In the genomic region with DNA sequence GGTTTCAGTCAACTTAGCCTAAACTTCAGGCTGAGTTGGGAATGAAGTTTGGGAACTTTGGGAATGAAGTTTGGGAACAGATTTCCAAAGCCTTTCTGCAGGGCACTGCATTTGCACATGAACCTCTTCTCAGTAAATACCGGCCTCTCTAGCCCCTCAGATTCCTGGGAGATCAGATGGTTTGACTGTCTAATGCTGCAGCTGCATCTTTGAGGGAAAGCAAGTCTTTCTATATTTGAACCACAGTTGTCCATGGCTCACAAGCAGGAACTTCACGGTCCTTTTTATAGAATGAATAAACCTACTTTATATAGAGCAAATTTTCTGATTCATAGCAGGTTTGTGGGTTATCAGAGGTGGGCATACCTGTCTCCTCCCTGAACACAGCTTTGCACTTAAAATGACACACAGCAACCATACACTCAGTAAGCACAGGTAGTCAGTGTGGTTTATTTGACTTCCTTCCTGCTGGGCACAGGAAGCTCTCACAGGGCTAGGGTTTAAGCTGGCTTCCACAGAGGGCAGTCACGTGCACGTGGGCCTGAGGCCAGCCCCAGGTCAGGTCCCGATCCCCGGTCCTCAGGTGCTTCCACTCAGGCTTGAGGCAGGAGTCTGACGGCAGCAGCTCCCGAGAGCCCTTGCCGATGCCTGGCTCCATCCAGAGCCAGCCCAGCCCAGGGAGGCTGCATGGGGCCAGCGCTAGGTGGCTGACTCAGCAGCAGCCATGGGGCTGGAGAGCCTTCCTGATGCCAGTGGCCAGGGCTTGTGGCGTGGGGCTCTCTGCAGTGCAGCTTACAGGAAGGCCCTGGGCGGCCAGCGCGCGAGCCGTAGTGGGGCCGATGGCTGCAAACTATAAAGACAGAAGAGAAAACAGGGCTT, we compare ENCODE assay signal across 19 cellular contexts. TPM values are rescaled to one million over a fixed set of nuclear protein-coding genes. Genes with fewer than 3 reads are reported as not detected.
DNase-seq lines count a peak whose midpoint lies in the region; ATAC-seq and TF ChIP-seq lines count a peak whose summit lies in the region.
"Had no signal": no experiment of that assay in that cellular context is flagged by ENCODE, and none has a peak within 500 bp of the region (broad histone marks: within the 10 kb centered on the region; RNA-seq: fewer than 3 reads in every experiment).

No MANE protein-coding gene starts in this region.

- H3K4me3 Mint-ChIP-seq in natural killer cell treated with Interleukin-12 subunit alpha and Interleukin-12 subunit beta and Interleukin-15 and Interleukin-18, amount 100 ng/mL, for 72 hours, result no peak overlapping the region
- H3K4me3 Mint-ChIP-seq: activated T-cell treated with anti-CD3 and anti-CD28 coated beads, Interleukin-2, amount 50 U/mL, for 4 hours had no signal

- H3K27me3 Mint-ChIP-seq in natural killer cell treated with Interleukin-12 subunit alpha and Interleukin-12 subunit beta and Interleukin-15 and Interleukin-18, amount 100 ng/mL, for 72 hours, result no peaks in the 10 kb centered on the region

- H3K9me2 ChIP-seq in MM.1S (replicated peaks; ENCODE audit: insufficient read depth, low read length), result no peaks in the 10 kb centered on the region

- ATAC-seq in natural killer cell treated with Interleukin-12 subunit alpha and Interleukin-12 subunit beta and Interleukin-15 and Interleukin-18, amount 100 ng/mL, for 72 hours, result peak; percentile 20 to 46
- no peak for ATAC-seq in GM18867 (IDR thresholded peaks at IDR 0.05; ENCODE audit: unreplicated experiment)
- ATAC-seq in HG02763 (IDR thresholded peaks at IDR 0.05; ENCODE audit: unreplicated experiment), result no peak

- H3K27ac Mint-ChIP-seq in natural killer cell treated with Interleukin-12 subunit alpha and Interleukin-12 subunit beta and Interleukin-15 and Interleukin-18, amount 100 ng/mL, for 72 hours, result peak overlapping the region in 1 of 2 donors; percentile 43

- H3K4me1 ChIP-seq in MM.1S (ENCODE audit: low read length) (peaks cover 21% of the 10 kb centered on the region), esophagus squamous epithelium (no peaks in the 10 kb centered on the region)
- H3K4me1 ChIP-seq: ascending aorta, esophagus muscularis mucosa had no signal

- H3K4me2 ChIP-seq in MM.1S (ENCODE audit: low read depth, low read length), result peak overlapping the region; percentile 41; the same call in 1 of the 2 replicates
- H3K4me2 ChIP-seq: smooth muscle cell had no signal

- H3K36me3 Mint-ChIP-seq in natural killer cell treated with Interleukin-12 subunit alpha and Interleukin-12 subunit beta and Interleukin-15 and Interleukin-18, amount 100 ng/mL, for 72 hours, result no peaks in the 10 kb centered on the region

- H3K27ac ChIP-seq in MM.1S (ENCODE audit: low read length) (peak overlapping the region; percentile 47; the same call in 1 of the 2 replicates), angular gyrus (ENCODE audit: low read depth, low read length) (peak overlapping the region; percentile 33), esophagus squamous epithelium (no peak overlapping the region)
- H3K27ac ChIP-seq: ascending aorta, C4-2B, esophagus muscularis mucosa, parathyroid adenoma had no signal

- no peaks in the 10 kb centered on the region for H3F3A ChIP-seq in MM.1S (ENCODE audit: insufficient read depth, low read length)

- H3K27me3 ChIP-seq in MM.1S (replicated peaks; ENCODE audit: insufficient read depth, low read length) (no peaks in the 10 kb centered on the region), esophagus squamous epithelium (no peaks in the 10 kb centered on the region)
- H3K27me3 ChIP-seq: ascending aorta, esophagus muscularis mucosa had no signal

- H4K20me1 ChIP-seq in MM.1S (ENCODE audit: insufficient read depth, low read length), result no peaks in the 10 kb centered on the region

- H3K36me3 ChIP-seq in MM.1S (replicated peaks; ENCODE audit: insufficient read depth, low read length), result no peaks in the 10 kb centered on the region; the same call in 1 of the 2 replicates
- peaks cover 0 to 46% (median 10%) of the 10 kb centered on the region in 3 donors for H3K36me3 ChIP-seq in esophagus squamous epithelium

- no peaks in the 10 kb centered on the region for H3K9me3 Mint-ChIP-seq in natural killer cell treated with Interleukin-12 subunit alpha and Interleukin-12 subunit beta and Interleukin-15 and Interleukin-18, amount 100 ng/mL, for 72 hours
- H3K9me3 Mint-ChIP-seq: activated T-cell treated with anti-CD3 and anti-CD28 coated beads, Interleukin-2, amount 50 U/mL, for 4 hours had no signal

- no peak for TF ChIP-seq POLR2A in esophagus squamous epithelium (IDR thresholded peaks at IDR 0.05)

- H2AFZ ChIP-seq in MM.1S (ENCODE audit: low read length), result peak overlapping the region; percentile 43
- H2AFZ ChIP-seq: parathyroid adenoma had no signal

- H3K4me1 Mint-ChIP-seq in natural killer cell treated with Interleukin-12 subunit alpha and Interleukin-12 subunit beta and Interleukin-15 and Interleukin-18, amount 100 ng/mL, for 72 hours (ENCODE audit: low read depth in 2 of 2), result peaks cover 13 to 22% of the 10 kb centered on the region in 2 donors

- intact Hi-C loops in esophagus squamous epithelium (cut with DNase I), result no loop called here

- no peaks in the 10 kb centered on the region for H3K9me3 ChIP-seq in MM.1S (replicated peaks; ENCODE audit: insufficient read depth, low read length)
- H3K9me3 ChIP-seq in esophagus squamous epithelium, result no peaks in the 10 kb centered on the region
- H3K9me3 ChIP-seq: ascending aorta, esophagus muscularis mucosa had no signal

- no peaks in the 10 kb centered on the region for H3K79me2 ChIP-seq in MM.1S (ENCODE audit: low read length)
- H3K79me2 ChIP-seq: parathyroid adenoma had no signal

- no peak overlapping the region for H3K9ac ChIP-seq in MM.1S (ENCODE audit: low read length)
- H3K9ac ChIP-seq: parathyroid adenoma had no signal

- 75 to 88% methylated on average over 2 to 4 of the region's 17 CpGs for WGBS in esophagus squamous epithelium, 2 donors

- H3K4me3 ChIP-seq in MM.1S (ENCODE audit: low read length) (no peak overlapping the region), esophagus squamous epithelium (no peak overlapping the region)
- H3K4me3 ChIP-seq: ascending aorta, esophagus muscularis mucosa, smooth muscle cell had no signal

- DNase-seq in DMS53 (lab: John Stamatoyannopoulos, UW), result peak; percentile 11
- peak; percentile 76 for DNase-seq in MM.1S
- no peak for DNase-seq in natural killer cell treated with Interleukin-12 subunit alpha and Interleukin-12 subunit beta and Interleukin-15 and Interleukin-18, amount 100 ng/mL, for 72 hours (ENCODE audit: low spot score)
- no peak for DNase-seq in esophagus squamous epithelium (lab: John Stamatoyannopoulos, UW)
- DNase-seq: activated T-cell treated with anti-CD3 and anti-CD28 coated beads, Interleukin-2, amount 50 U/mL, for 4 hours; head of caudate nucleus; NCI-H187 treated with DMSO at 0.1 percent for 48 hours; NCI-H524 treated with DMSO at 0.1 percent for 48 hours; SW 1271 had no signal

- TF ChIP-seq CTCF in MM.1S (IDR thresholded peaks at IDR 0.05; ENCODE audit: low read length), result no peak
- no peak for TF ChIP-seq CTCF in esophagus squamous epithelium (IDR thresholded peaks at IDR 0.05)

RNA-seq across cellular contexts. Expression of gene MMP21, which starts 12.8 kb away (rescaled TPM):
- under 1 TPM in 1 of 2 donors, not detected in 1; 0.14 TPM for total RNA-seq in natural killer cell treated with Interleukin-12 subunit alpha and Interleukin-12 subunit beta and Interleukin-15 and Interleukin-18, amount 100 ng/mL, for 72 hours
- total RNA-seq in esophagus squamous epithelium, result under 1 TPM in 1 of 4 donors, not detected in 3; 0.19 TPM
- total RNA-seq: activated T-cell treated with anti-CD3 and anti-CD28 coated beads, Interleukin-2, amount 50 U/mL, for 4 hours; ascending aorta; esophagus muscularis mucosa; G401; RPMI7951; smooth muscle cell had no signal

RNA-seq across cellular contexts. Expression of gene UROS, which starts 34.7 kb away (rescaled TPM):
- total RNA-seq in natural killer cell treated with Interleukin-12 subunit alpha and Interleukin-12 subunit beta and Interleukin-15 and Interleukin-18, amount 100 ng/mL, for 72 hours, result 10 to 100 TPM; 45.7 to 51.4 TPM
- 10 to 100 TPM; 17.5 to 40.7 (median 23.8) TPM for total RNA-seq in esophagus squamous epithelium

RNA-seq across cellular contexts. Expression of gene BCCIP, which starts 35.0 kb away (rescaled TPM):
- total RNA-seq in natural killer cell treated with Interleukin-12 subunit alpha and Interleukin-12 subunit beta and Interleukin-15 and Interleukin-18, amount 100 ng/mL, for 72 hours, result 10 to 100 TPM; 68.5 to 83.3 TPM
- 10 to 100 TPM; 29.5 to 62.0 (median 53.5) TPM for total RNA-seq in esophagus squamous epithelium

Comparison
In these comparisons a context has a peak if more than half of its experiments do, and no peak if none do; other contexts are left out.
1. DNase-seq: peak in DMS53 (single experiment) and MM.1S (single experiment); none in natural killer cell treated with Interleukin-12 subunit alpha and Interleukin-12 subunit beta and Interleukin-15 and Interleukin-18, amount 100 ng/mL, for 72 hours (single experiment) and esophagus squamous epithelium (single experiment).
2. H3K27ac ChIP-seq: peak in MM.1S (single experiment) and angular gyrus (single experiment); none in esophagus squamous epithelium (0 of 4).
3. ATAC-seq: peak in natural killer cell treated with Interleukin-12 subunit alpha and Interleukin-12 subunit beta and Interleukin-15 and Interleukin-18, amount 100 ng/mL, for 72 hours (2 of 2); none in GM18867 (single experiment) and HG02763 (single experiment).